ENCODE assay signal across 25 cellular contexts in the genomic region with DNA sequence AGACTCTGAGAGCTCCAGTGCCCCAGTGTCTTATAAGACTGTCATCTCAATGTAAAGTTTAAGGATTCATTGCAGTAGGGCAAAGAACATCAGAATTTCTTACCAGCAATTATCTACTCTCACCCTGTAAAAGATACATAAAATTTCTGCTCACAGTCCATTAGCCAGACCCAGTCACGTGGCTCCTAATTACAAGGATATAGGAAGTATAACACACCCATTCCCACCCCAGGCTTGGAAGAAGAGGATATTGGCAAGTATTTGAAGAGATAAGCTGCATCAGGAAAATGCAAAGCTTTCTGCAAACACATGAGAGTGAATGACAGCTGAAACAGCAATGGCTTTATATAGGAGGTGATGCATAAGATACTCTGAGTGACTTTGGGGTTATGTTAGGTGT. TPM values are rescaled to one million over a fixed set of nuclear protein-coding genes. Genes with fewer than 3 reads are reported as not detected.
"Had no signal": no experiment of that assay in that cellular context is flagged by ENCODE, and none has a peak within 500 bp of the region (broad histone marks: within the 10 kb centered on the region; RNA-seq: fewer than 3 reads in every experiment).

No MANE protein-coding gene starts in this region.

- H3K4me3 Mint-ChIP-seq: naive thymus-derived CD4-positive, alpha-beta T cell; nephron progenitor cell; stimulated activated naive B cell treated with anti-CD40 and anti-IgM and Interleukin-4, amounts not matched to agents 10 μg/mL and 1 μg/mL and 100 μg/mL, for 72 hours; stimulated activated naive CD8-positive, alpha-beta T cell treated with anti-CD3 and anti-CD28 coated beads, Interleukin-15, amount 100 ng/mL, for 72 hours had no signal

- H3K36me3 ChIP-seq: esophagus squamous epithelium, neutrophil, right lobe of liver, spleen, tibial nerve, upper lobe of right lung, vagina had no signal

- H3K27ac Mint-ChIP-seq: naive thymus-derived CD4-positive, alpha-beta T cell; nephron progenitor cell; stimulated activated naive B cell treated with anti-CD40 and anti-IgM and Interleukin-4, amounts not matched to agents 10 μg/mL and 1 μg/mL and 100 μg/mL, for 72 hours; stimulated activated naive CD8-positive, alpha-beta T cell treated with anti-CD3 and anti-CD28 coated beads, Interleukin-15, amount 100 ng/mL, for 72 hours had no signal

- H3K9me3 ChIP-seq: esophagus squamous epithelium, neutrophil, psoas muscle, right lobe of liver, spleen, testis, tibial nerve, upper lobe of right lung, vagina had no signal

- H3K4me1 Mint-ChIP-seq: naive thymus-derived CD4-positive, alpha-beta T cell; stimulated activated naive CD8-positive, alpha-beta T cell treated with anti-CD3 and anti-CD28 coated beads, Interleukin-15, amount 100 ng/mL, for 72 hours had no signal

- H3K4me1 ChIP-seq: esophagus squamous epithelium, psoas muscle, right lobe of liver, spleen, testis, tibial nerve, upper lobe of right lung, vagina had no signal

- H3K27ac ChIP-seq: coronary artery, esophagus squamous epithelium, neutrophil, psoas muscle, right lobe of liver, spleen, testis, tibial nerve, upper lobe of right lung, vagina had no signal

- H3K27me3 ChIP-seq: dorsolateral prefrontal cortex, esophagus squamous epithelium, neutrophil, right lobe of liver, spleen, testis, tibial nerve, upper lobe of right lung, vagina had no signal

- FAIRE-seq: endometrium had no signal

- DNase-seq: dorsolateral prefrontal cortex; effector CD8-positive, alpha-beta T cell; esophagus squamous epithelium; foreskin fibroblast; head of caudate nucleus; hippocampal formation; mesendoderm; naive thymus-derived CD4-positive, alpha-beta T cell; nephron progenitor cell; psoas muscle; retina; right lobe of liver; spleen; stimulated activated CD4-positive, alpha-beta T cell treated with anti-CD3 and anti-CD28 coated beads, Interleukin-2, amount 100 ng/mL, for 24 hours; stimulated activated CD4-positive, alpha-beta T cell treated with anti-CD3 and anti-CD28 coated beads, Interleukin-4, amount 100 ng/mL, for 4 hours; stimulated activated naive B cell treated with anti-CD40 and anti-IgM and Interleukin-4, amounts not matched to agents 10 μg/mL and 1 μg/mL and 100 μg/mL, for 72 hours; stimulated activated naive CD8-positive, alpha-beta T cell treated with anti-CD3 and anti-CD28 coated beads, Interleukin-15, amount 100 ng/mL, for 72 hours; testis; upper lobe of right lung had no signal

- H3K27me3 Mint-ChIP-seq: naive thymus-derived CD4-positive, alpha-beta T cell; stimulated activated naive B cell treated with anti-CD40 and anti-IgM and Interleukin-4, amounts not matched to agents 10 μg/mL and 1 μg/mL and 100 μg/mL, for 72 hours; stimulated activated naive CD8-positive, alpha-beta T cell treated with anti-CD3 and anti-CD28 coated beads, Interleukin-15, amount 100 ng/mL, for 72 hours had no signal

- H3K4me3 ChIP-seq: coronary artery, dorsolateral prefrontal cortex, esophagus squamous epithelium, psoas muscle, right lobe of liver, spleen, testis, tibial nerve, upper lobe of right lung, vagina had no signal

- H3K36me3 Mint-ChIP-seq: naive thymus-derived CD4-positive, alpha-beta T cell; stimulated activated naive B cell treated with anti-CD40 and anti-IgM and Interleukin-4, amounts not matched to agents 10 μg/mL and 1 μg/mL and 100 μg/mL, for 72 hours had no signal

- H3K9me3 Mint-ChIP-seq: nephron progenitor cell; stimulated activated naive B cell treated with anti-CD40 and anti-IgM and Interleukin-4, amounts not matched to agents 10 μg/mL and 1 μg/mL and 100 μg/mL, for 72 hours had no signal

- ATAC-seq: naive thymus-derived CD4-positive, alpha-beta T cell; psoas muscle; right lobe of liver; stimulated activated naive B cell treated with anti-CD40 and anti-IgM and Interleukin-4, amounts not matched to agents 10 μg/mL and 1 μg/mL and 100 μg/mL, for 72 hours; stimulated activated naive CD8-positive, alpha-beta T cell treated with anti-CD3 and anti-CD28 coated beads, Interleukin-15, amount 100 ng/mL, for 72 hours; upper lobe of right lung had no signal

RNA-seq across cellular contexts. Expression of gene SYT1, which starts 14.3 kb away (rescaled TPM):
- total RNA-seq: osteoblast had no signal
